Comparison of ENCODE assay signal across 11 cellular contexts in genomic region chrX:75038925-75039324, GRCh38.
DNase-seq lines count a peak whose midpoint lies in the region; ATAC-seq, FAIRE-seq and TF ChIP-seq lines count a peak whose summit lies in the region.
"Had no signal": no experiment of that assay in that cellular context is flagged by ENCODE, and none has a peak within 500 bp of the region (broad histone marks: within the 10 kb centered on the region; RNA-seq: fewer than 3 reads in every experiment).

No MANE protein-coding gene starts in this region.

- no peak for TF ChIP-seq POLR2A in transverse colon (IDR thresholded peaks at IDR 0.05)

- 33% methylated on average over 1 of the region's 1 CpG; no CpG with 5 or more reads in 1 of the 2 donors for WGBS in transverse colon (ENCODE audit: low coverage in 1 of 2), 2 donors

- H3K36me3 ChIP-seq in transverse colon: no peaks in the 10 kb centered on the region
- H3K36me3 ChIP-seq: gastrocnemius medialis, sigmoid colon had no signal

- DNase-seq in D721Med (ENCODE audit: insufficient read length, low spot score) (no peak), GM13976 (ENCODE audit: low spot score) (peak; percentile 3), SK-MEL-5 (ENCODE audit: low read depth, low spot score) (peak; percentile 56), glomerular visceral epithelial cell (ENCODE audit: extremely low spot score) (peak; percentile 4), germinal center (ENCODE audit: low spot score) (no peak), transverse colon (no peak), NOMO-1 (lab: John Stamatoyannopoulos, UW; ENCODE audit: unreplicated experiment in 2 of 2) (no peak)
- DNase-seq: activated CD8-positive, alpha-beta memory T cell treated with anti-CD3 and anti-CD28 coated beads for 24 hours; gastrocnemius medialis; sigmoid colon had no signal

- ATAC-seq in HG02642 (IDR thresholded peaks at IDR 0.05; ENCODE audit: poor library complexity, unreplicated experiment): no peak
- ATAC-seq: gastrocnemius medialis had no signal

- H3K4me1 ChIP-seq in transverse colon: no peaks in the 10 kb centered on the region
- H3K4me1 ChIP-seq: gastrocnemius medialis, sigmoid colon had no signal

- in situ Hi-C loops in GM13976 (cut with MboI; ENCODE audit: low sequenced_read_pairs, unreplicated experiment) (no loop called here), SK-MEL-5 (cut with HindIII; ENCODE audit: low pct_unique_long_range_greater_than_20kb, low sequenced_read_pairs) (no loop called here), transverse colon (cut with MboI; ENCODE audit: low pct_ligation_motif_present in 1 of 4, low pct_unique_long_range_greater_than_20kb in 1 of 4, low sequenced_read_pairs in 3 of 4) (loop anchor here in 1 of 4 donors (25.0 kb wide), 1 partner anchor 102 kb away; the partner anchor contains the start of gene NEXMIF)

- TF ChIP-seq CTCF in D721Med (IDR thresholded peaks at IDR 0.05; ENCODE audit: insufficient read depth, missing control alignments) (peak; percentile 23), GM13976 (IDR thresholded peaks at IDR 0.05; ENCODE audit: borderline replicate concordance, control extremely low read depth, extremely low read depth, insufficient read depth, missing control alignments) (peak; percentile 46), transverse colon (IDR thresholded peaks at IDR 0.05) (no peak)

- no peak overlapping the region for H3K4me3 ChIP-seq in transverse colon
- H3K4me3 ChIP-seq: gastrocnemius medialis, sigmoid colon had no signal

- no peaks in the 10 kb centered on the region for H3K9me3 ChIP-seq in transverse colon
- H3K9me3 ChIP-seq: gastrocnemius medialis, sigmoid colon had no signal

- FAIRE-seq in D721Med (lab: Jason Lieb, UNC): peak; percentile 32

- intact Hi-C loops in transverse colon (cut with DNase I; ENCODE audit: low total_unique reads): no loop called here

- TF ChIP-seq EP300 in transverse colon (IDR thresholded peaks at IDR 0.05; ENCODE audit: low read depth): no peak

- H3K27me3 ChIP-seq in transverse colon: no peaks in the 10 kb centered on the region
- H3K27me3 ChIP-seq: sigmoid colon had no signal

- H3K27ac ChIP-seq in transverse colon: no peak overlapping the region
- H3K27ac ChIP-seq: gastrocnemius medialis, sigmoid colon had no signal

Comparison
In these comparisons a context has a peak if more than half of its experiments do, and no peak if none do; other contexts are left out.
1. DNase-seq: peak in GM13976 (single experiment), SK-MEL-5 (single experiment) and glomerular visceral epithelial cell (single experiment); none in D721Med (single experiment), germinal center (single experiment), transverse colon (single experiment) and NOMO-1 (0 of 2).
2. CTCF ChIP-seq: peak in D721Med (single experiment) and GM13976 (single experiment); none in transverse colon (0 of 5).